Comparison of ENCODE assay signal across 1 cellular context in genomic region chr3:189304465-189305341, GRCh38.
TF ChIP-seq lines count a peak whose summit lies in the region.

No MANE protein-coding gene starts in this region.

TF ChIP-seq in IMR-90, 13 proteins besides CTCF, POLR2A, EP300 and RAD21 (continued from another document):
- no peak for TF ChIP-seq ELK1 (IDR thresholded peaks at IDR 0.05; ENCODE audit: borderline replicate concordance, low read depth, low read length)
- TF ChIP-seq MAFK (IDR thresholded peaks at IDR 0.05; ENCODE audit: low read depth, low read length) = no peak
- no peak for TF ChIP-seq RFX5 (IDR thresholded peaks at IDR 0.05; ENCODE audit: low read depth, low read length)
- no peak for TF ChIP-seq MAZ (IDR thresholded peaks at IDR 0.05; ENCODE audit: borderline replicate concordance, low read depth, low read length)
- no peak for TF ChIP-seq NFE2L2 (IDR thresholded peaks at IDR 0.05; ENCODE audit: low read depth, low read length)
- no peak for TF ChIP-seq FOS (IDR thresholded peaks at IDR 0.05; ENCODE audit: low read depth, low read length)
